10 cellular contexts compared by ENCODE assay signal in genomic region chr9:35341585-35341984, GRCh38.
DNase-seq lines count a peak whose midpoint lies in the region; ATAC-seq, FAIRE-seq and TF ChIP-seq lines count a peak whose summit lies in the region.
"Had no signal": no experiment of that assay in that cellular context is flagged by ENCODE, and none has a peak within 500 bp of the region (broad histone marks: within the 10 kb centered on the region; RNA-seq: fewer than 3 reads in every experiment).

No MANE protein-coding gene starts in this region.

- H3K4me1 ChIP-seq in BLaER1 (peaks cover 22% of the 10 kb centered on the region), osteoblast (ENCODE audit: insufficient read depth, low read length) (peaks cover 30% of the 10 kb centered on the region)

- no peaks in the 10 kb centered on the region for H3K9me3 ChIP-seq in BLaER1
- no peaks in the 10 kb centered on the region for H3K9me3 ChIP-seq in osteoblast (ENCODE audit: low read depth, low read length)

- H2AFZ ChIP-seq in osteoblast (ENCODE audit: low read length) = peak overlapping the region; percentile 58

- H3K4me2 ChIP-seq in BLaER1 = peak overlapping the region; percentile 79
- peak overlapping the region; percentile 80 for H3K4me2 ChIP-seq in osteoblast (ENCODE audit: insufficient read depth, low read length)

- no peak for TF ChIP-seq CTCF in osteoblast (IDR thresholded peaks at IDR 0.05; ENCODE audit: extremely low read depth, low read depth, low read length)

- 0 out of 2 replicates have a peak overlapping the region, but pooled peaks have one; percentile 28 for H3K27ac ChIP-seq in BLaER1
- peak overlapping the region; percentile 44 for H3K27ac ChIP-seq in osteoblast (ENCODE audit: low read depth, low read length)

- H3K36me3 ChIP-seq in BLaER1 (no peaks in the 10 kb centered on the region), osteoblast (ENCODE audit: insufficient read depth, low read length) (no peaks in the 10 kb centered on the region)

- 0 out of 2 replicates have a peak overlapping the region, but pooled peaks have one; percentile 11 for H3K9ac ChIP-seq in BLaER1

- H3K27me3 ChIP-seq in BLaER1 (no peaks in the 10 kb centered on the region), osteoblast (ENCODE audit: insufficient read depth, low read length) (no peaks in the 10 kb centered on the region)

- FAIRE-seq in GM19239 (lab: Jason Lieb, UNC) = no peak

- peak overlapping the region; percentile 16; the same call in 1 of the 2 replicates for H3K4me3 ChIP-seq in BLaER1
- peak overlapping the region; percentile 54 for H3K4me3 ChIP-seq in osteoblast (ENCODE audit: insufficient read depth, low read length)

- DNase-seq in NCI-H2227 (lab: John Stamatoyannopoulos, UW; ENCODE audit: unreplicated experiment) (peak; percentile 24), fibroblast of the conjunctiva (ENCODE audit: low read depth) (peak; percentile 60), osteoblast (ENCODE audit: insufficient read length, low spot score, missing footprints) (peak; percentile 79), T1000 (lab: John Stamatoyannopoulos, UW) (no peak), NCI-H82 treated with DMSO at 0.1 percent for 48 hours (lab: John Stamatoyannopoulos, UW; ENCODE audit: unreplicated experiment) (no peak), GM19239 (ENCODE audit: insufficient read length, low spot score) (no peak)
- DNase-seq: activated gamma-delta T cell had no signal

- H4K20me1 ChIP-seq in BLaER1 (no peaks in the 10 kb centered on the region), osteoblast (ENCODE audit: insufficient read depth, low read length) (no peaks in the 10 kb centered on the region)

- H3K79me2 ChIP-seq in osteoblast (ENCODE audit: insufficient read depth, low read length) = no peaks in the 10 kb centered on the region

- ATAC-seq in HG02938 (IDR thresholded peaks at IDR 0.05; ENCODE audit: unreplicated experiment) = no peak
- ATAC-seq: Panc1 had no signal

Comparison
In these comparisons a context has a peak if more than half of its experiments do, and no peak if none do; other contexts are left out.
1. DNase-seq: peak in NCI-H2227 (single experiment), fibroblast of the conjunctiva (single experiment) and osteoblast (single experiment); none in T1000 (single experiment), NCI-H82 treated with DMSO at 0.1 percent for 48 hours (single experiment) and GM19239 (single experiment).